In the genomic region with DNA sequence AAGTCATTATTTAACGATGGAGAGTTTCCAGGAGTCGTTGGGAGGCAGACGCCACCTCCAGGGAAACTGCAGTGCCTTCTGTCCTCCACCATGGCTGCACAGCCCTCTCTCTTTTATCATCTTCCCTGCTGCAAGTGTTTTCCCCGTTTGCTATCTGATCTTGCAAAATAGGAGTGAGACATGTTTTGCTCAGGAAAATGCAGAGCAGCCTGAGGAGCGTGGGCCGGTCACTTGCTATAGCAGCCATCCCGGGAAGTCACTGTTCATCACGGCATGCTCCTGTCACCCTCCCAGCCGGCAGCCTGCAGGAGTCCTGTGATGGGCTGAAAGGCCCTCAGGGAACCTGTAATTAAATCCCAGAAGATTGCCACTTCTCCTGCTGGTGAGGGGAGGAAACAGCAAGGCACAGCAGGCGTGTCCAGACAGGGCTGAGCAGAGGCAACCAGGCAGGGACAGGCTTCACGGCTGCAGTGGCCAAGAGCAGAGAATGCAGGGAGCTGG, we compare ENCODE assay signal across 1 cellular context.
TF ChIP-seq lines count a peak whose summit lies in the region.

No MANE protein-coding gene starts in this region.

TF ChIP-seq in HEK293, 187 proteins besides CTCF, POLR2A, EP300 and RAD21 (continued from another document):
- TF ChIP-seq ZNF121 (tag by site-specific recombination; IDR thresholded peaks at IDR 0.05) (no peak), IKZF3 (tag by site-specific recombination; IDR thresholded peaks at IDR 0.05) (peak; percentile 55; the same call in 1 of the 2 replicates), ZNF514 (tag by site-specific recombination; IDR thresholded peaks at IDR 0.05) (no peak), ZNF621 (tag by site-specific recombination; IDR thresholded peaks at IDR 0.05) (no peak), RBAK (tag by site-specific recombination; IDR thresholded peaks at IDR 0.05) (no peak), ZNF548 (tag by site-specific recombination; IDR thresholded peaks at IDR 0.05) (no peak), ZNF302 (tag by site-specific recombination; IDR thresholded peaks at IDR 0.05; ENCODE audit: low read depth) (no peak), FEZF1 (tag by site-specific recombination; IDR thresholded peaks at IDR 0.05) (no peak), GLIS1 (tag by site-specific recombination; IDR thresholded peaks at IDR 0.05) (peak; percentile 12; the same call in 1 of the 2 replicates), ZFP69B (tag by site-specific recombination; IDR thresholded peaks at IDR 0.05) (no peak), ZNF791 (tag by site-specific recombination; IDR thresholded peaks at IDR 0.05) (no peak), ZNF155 (tag by site-specific recombination; IDR thresholded peaks at IDR 0.05) (no peak), ZNF555 (tag by site-specific recombination; conservative IDR thresholded peaks at IDR 0.05) (no peak), KLF9 (tag by site-specific recombination; IDR thresholded peaks at IDR 0.05; ENCODE audit: low read depth) (no peak), ZBTB8A (tag by site-specific recombination; IDR thresholded peaks at IDR 0.05) (peak; percentile 81), ZBTB21 (tag by site-specific recombination; IDR thresholded peaks at IDR 0.05) (no peak), ZNF423 (tag by site-specific recombination; IDR thresholded peaks at IDR 0.05) (no peak), ZFHX2 (tag by site-specific recombination; conservative IDR thresholded peaks at IDR 0.05) (0 out of 2 replicates have a peak, but pooled peaks have one; percentile 18), ZBTB17 (tag by site-specific recombination; IDR thresholded peaks at IDR 0.05) (peak; percentile 68), ZNF335 (tag by site-specific recombination; conservative IDR thresholded peaks at IDR 0.05) (peak; percentile 62; the same call in 1 of the 2 replicates), SP7 (tag by site-specific recombination; IDR thresholded peaks at IDR 0.05) (peak; percentile 98), ZNF600 (tag by site-specific recombination; IDR thresholded peaks at IDR 0.05) (peak; percentile 37; the same call in 1 of the 2 replicates), ZNF660 (tag by site-specific recombination; IDR thresholded peaks at IDR 0.05) (peak; percentile 57; the same call in 1 of the 2 replicates), ZNF560 (tag by site-specific recombination; IDR thresholded peaks at IDR 0.05; ENCODE audit: borderline replicate concordance) (no peak), ZIC2 (tag by site-specific recombination; IDR thresholded peaks at IDR 0.05) (peak; percentile 100), ZNF664 (tag by site-specific recombination; IDR thresholded peaks at IDR 0.05) (no peak), ZNF549 (tag by site-specific recombination; IDR thresholded peaks at IDR 0.05) (no peak), EGR2 (tag by site-specific recombination; IDR thresholded peaks at IDR 0.05; ENCODE audit: low read depth) (0 out of 2 replicates have a peak, but pooled peaks have one; percentile 19), KLF8 (tag by site-specific recombination; IDR thresholded peaks at IDR 0.05) (no peak), ZNF433 (tag by site-specific recombination; IDR thresholded peaks at IDR 0.05; ENCODE audit: low read depth) (no peak), ZNF76 (tag by site-specific recombination; IDR thresholded peaks at IDR 0.05; ENCODE audit: borderline replicate concordance, low read depth) (no peak), OSR2 (tag by site-specific recombination; IDR thresholded peaks at IDR 0.05) (peak; percentile 57; the same call in 1 of the 2 replicates)
- TF ChIP-seq, protein P1, sequence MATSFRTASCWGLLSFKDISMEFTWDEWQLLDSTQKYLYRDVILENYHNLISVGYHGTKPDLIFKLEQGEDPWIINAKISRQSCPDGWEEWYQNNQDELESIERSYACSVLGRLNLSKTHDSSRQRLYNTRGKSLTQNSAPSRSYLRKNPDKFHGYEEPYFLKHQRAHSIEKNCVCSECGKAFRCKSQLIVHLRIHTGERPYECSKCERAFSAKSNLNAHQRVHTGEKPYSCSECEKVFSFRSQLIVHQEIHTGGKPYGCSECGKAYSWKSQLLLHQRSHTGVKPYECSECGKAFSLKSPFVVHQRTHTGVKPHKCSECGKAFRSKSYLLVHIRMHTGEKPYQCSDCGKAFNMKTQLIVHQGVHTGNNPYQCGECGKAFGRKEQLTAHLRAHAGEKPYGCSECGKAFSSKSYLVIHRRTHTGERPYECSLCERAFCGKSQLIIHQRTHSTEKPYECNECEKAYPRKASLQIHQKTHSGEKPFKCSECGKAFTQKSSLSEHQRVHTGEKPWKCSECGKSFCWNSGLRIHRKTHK (tag by site-specific recombination; IDR thresholded peaks at IDR 0.05), result no peak
- TF ChIP-seq, protein P2, sequence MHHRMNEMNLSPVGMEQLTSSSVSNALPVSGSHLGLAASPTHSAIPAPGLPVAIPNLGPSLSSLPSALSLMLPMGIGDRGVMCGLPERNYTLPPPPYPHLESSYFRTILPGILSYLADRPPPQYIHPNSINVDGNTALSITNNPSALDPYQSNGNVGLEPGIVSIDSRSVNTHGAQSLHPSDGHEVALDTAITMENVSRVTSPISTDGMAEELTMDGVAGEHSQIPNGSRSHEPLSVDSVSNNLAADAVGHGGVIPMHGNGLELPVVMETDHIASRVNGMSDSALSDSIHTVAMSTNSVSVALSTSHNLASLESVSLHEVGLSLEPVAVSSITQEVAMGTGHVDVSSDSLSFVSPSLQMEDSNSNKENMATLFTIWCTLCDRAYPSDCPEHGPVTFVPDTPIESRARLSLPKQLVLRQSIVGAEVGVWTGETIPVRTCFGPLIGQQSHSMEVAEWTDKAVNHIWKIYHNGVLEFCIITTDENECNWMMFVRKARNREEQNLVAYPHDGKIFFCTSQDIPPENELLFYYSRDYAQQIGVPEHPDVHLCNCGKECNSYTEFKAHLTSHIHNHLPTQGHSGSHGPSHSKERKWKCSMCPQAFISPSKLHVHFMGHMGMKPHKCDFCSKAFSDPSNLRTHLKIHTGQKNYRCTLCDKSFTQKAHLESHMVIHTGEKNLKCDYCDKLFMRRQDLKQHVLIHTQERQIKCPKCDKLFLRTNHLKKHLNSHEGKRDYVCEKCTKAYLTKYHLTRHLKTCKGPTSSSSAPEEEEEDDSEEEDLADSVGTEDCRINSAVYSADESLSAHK (tag by site-specific recombination; IDR thresholded peaks at IDR 0.05), result 0 out of 2 replicates have a peak, but pooled peaks have one; percentile 12
- TF ChIP-seq, protein P3, sequence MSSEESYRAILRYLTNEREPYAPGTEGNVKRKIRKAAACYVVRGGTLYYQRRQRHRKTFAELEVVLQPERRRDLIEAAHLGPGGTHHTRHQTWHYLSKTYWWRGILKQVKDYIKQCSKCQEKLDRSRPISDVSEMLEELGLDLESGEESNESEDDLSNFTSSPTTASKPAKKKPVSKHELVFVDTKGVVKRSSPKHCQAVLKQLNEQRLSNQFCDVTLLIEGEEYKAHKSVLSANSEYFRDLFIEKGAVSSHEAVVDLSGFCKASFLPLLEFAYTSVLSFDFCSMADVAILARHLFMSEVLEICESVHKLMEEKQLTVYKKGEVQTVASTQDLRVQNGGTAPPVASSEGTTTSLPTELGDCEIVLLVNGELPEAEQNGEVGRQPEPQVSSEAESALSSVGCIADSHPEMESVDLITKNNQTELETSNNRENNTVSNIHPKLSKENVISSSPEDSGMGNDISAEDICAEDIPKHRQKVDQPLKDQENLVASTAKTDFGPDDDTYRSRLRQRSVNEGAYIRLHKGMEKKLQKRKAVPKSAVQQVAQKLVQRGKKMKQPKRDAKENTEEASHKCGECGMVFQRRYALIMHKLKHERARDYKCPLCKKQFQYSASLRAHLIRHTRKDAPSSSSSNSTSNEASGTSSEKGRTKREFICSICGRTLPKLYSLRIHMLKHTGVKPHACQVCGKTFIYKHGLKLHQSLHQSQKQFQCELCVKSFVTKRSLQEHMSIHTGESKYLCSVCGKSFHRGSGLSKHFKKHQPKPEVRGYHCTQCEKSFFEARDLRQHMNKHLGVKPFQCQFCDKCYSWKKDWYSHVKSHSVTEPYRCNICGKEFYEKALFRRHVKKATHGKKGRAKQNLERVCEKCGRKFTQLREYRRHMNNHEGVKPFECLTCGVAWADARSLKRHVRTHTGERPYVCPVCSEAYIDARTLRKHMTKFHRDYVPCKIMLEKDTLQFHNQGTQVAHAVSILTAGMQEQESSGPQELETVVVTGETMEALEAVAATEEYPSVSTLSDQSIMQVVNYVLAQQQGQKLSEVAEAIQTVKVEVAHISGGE (tag by site-specific recombination; conservative IDR thresholded peaks at IDR 0.05; ENCODE audit: low read depth), result no peak
- TF ChIP-seq, protein P4, sequence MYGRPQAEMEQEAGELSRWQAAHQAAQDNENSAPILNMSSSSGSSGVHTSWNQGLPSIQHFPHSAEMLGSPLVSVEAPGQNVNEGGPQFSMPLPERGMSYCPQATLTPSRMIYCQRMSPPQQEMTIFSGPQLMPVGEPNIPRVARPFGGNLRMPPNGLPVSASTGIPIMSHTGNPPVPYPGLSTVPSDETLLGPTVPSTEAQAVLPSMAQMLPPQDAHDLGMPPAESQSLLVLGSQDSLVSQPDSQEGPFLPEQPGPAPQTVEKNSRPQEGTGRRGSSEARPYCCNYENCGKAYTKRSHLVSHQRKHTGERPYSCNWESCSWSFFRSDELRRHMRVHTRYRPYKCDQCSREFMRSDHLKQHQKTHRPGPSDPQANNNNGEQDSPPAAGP (tag by site-specific recombination; IDR thresholded peaks at IDR 0.05), result 0 out of 2 replicates have a peak, but pooled peaks have one; percentile 45
- TF ChIP-seq, protein P5, sequence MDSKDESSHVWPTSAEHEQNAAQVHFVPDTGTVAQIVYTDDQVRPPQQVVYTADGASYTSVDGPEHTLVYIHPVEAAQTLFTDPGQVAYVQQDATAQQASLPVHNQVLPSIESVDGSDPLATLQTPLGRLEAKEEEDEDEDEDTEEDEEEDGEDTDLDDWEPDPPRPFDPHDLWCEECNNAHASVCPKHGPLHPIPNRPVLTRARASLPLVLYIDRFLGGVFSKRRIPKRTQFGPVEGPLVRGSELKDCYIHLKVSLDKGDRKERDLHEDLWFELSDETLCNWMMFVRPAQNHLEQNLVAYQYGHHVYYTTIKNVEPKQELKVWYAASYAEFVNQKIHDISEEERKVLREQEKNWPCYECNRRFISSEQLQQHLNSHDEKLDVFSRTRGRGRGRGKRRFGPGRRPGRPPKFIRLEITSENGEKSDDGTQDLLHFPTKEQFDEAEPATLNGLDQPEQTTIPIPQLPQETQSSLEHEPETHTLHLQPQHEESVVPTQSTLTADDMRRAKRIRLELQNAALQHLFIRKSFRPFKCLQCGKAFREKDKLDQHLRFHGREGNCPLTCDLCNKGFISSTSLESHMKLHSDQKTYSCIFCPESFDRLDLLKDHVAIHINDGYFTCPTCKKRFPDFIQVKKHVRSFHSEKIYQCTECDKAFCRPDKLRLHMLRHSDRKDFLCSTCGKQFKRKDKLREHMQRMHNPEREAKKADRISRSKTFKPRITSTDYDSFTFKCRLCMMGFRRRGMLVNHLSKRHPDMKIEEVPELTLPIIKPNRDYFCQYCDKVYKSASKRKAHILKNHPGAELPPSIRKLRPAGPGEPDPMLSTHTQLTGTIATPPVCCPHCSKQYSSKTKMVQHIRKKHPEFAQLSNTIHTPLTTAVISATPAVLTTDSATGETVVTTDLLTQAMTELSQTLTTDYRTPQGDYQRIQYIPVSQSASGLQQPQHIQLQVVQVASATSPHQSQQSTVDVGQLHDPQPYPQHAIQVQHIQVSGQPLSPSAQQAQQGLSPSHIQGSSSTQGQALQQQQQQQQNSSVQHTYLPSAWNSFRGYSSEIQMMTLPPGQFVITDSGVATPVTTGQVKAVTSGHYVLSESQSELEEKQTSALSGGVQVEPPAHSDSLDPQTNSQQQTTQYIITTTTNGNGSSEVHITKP (tag by site-specific recombination; IDR thresholded peaks at IDR 0.05), result no peak
- TF ChIP-seq, protein P6, sequence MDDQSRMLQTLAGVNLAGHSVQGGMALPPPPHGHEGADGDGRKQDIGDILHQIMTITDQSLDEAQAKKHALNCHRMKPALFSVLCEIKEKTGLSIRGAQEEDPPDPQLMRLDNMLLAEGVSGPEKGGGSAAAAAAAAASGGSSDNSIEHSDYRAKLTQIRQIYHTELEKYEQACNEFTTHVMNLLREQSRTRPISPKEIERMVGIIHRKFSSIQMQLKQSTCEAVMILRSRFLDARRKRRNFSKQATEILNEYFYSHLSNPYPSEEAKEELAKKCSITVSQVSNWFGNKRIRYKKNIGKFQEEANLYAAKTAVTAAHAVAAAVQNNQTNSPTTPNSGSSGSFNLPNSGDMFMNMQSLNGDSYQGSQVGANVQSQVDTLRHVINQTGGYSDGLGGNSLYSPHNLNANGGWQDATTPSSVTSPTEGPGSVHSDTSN (CRISPR knock-in tag; IDR thresholded peaks at IDR 0.05), result no peak
- TF ChIP-seq, protein P7, sequence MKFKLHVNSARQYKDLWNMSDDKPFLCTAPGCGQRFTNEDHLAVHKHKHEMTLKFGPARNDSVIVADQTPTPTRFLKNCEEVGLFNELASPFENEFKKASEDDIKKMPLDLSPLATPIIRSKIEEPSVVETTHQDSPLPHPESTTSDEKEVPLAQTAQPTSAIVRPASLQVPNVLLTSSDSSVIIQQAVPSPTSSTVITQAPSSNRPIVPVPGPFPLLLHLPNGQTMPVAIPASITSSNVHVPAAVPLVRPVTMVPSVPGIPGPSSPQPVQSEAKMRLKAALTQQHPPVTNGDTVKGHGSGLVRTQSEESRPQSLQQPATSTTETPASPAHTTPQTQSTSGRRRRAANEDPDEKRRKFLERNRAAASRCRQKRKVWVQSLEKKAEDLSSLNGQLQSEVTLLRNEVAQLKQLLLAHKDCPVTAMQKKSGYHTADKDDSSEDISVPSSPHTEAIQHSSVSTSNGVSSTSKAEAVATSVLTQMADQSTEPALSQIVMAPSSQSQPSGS (tag by site-specific recombination; IDR thresholded peaks at IDR 0.05; ENCODE audit: low read depth), result no peak
- TF ChIP-seq, protein P8, sequence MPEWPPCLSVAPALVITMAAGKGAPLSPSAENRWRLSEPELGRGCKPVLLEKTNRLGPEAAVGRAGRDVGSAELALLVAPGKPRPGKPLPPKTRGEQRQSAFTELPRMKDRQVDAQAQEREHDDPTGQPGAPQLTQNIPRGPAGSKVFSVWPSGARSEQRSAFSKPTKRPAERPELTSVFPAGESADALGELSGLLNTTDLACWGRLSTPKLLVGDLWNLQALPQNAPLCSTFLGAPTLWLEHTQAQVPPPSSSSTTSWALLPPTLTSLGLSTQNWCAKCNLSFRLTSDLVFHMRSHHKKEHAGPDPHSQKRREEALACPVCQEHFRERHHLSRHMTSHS (tag by site-specific recombination; IDR thresholded peaks at IDR 0.05), result no peak
